8 cellular contexts compared by ENCODE assay signal in genomic region chr10:114103286-114103685, GRCh38. TPM values are rescaled to one million over a fixed set of nuclear protein-coding genes. Genes with fewer than 3 reads are reported as not detected.
DNase-seq lines count a peak whose midpoint lies in the region; ATAC-seq, FAIRE-seq and TF ChIP-seq lines count a peak whose summit lies in the region.

No MANE protein-coding gene starts in this region.

- H3K27me3 Mint-ChIP-seq in neural progenitor cell (ENCODE audit: insufficient read depth, low read depth) = peaks cover 31% of the 10 kb centered on the region

- H3K4me3 ChIP-seq in GM06990 (replicated peaks; ENCODE audit: low read depth, low read length) (no peak overlapping the region), RWPE2 (ENCODE audit: severe bottlenecking) (no peak overlapping the region), neural progenitor cell (no peak overlapping the region)

- DNase-seq in 8988T (peak; percentile 45), GM06990 (ENCODE audit: extremely low read depth, insufficient read length) (no peak), HTR-8/SVneo (ENCODE audit: insufficient read length, low spot score) (peak; percentile 45), RWPE2 (ENCODE audit: low spot score) (no peak), neural progenitor cell (ENCODE audit: low spot score) (peak; percentile 42)
- no peak for DNase-seq in stimulated activated naive CD8-positive, alpha-beta T cell treated with anti-CD3 and anti-CD28 coated beads, Interleukin-15, Interleukin-2, amounts not matched to agents 100 U/mL and 50 U/mL, for 24 hours

- H3K9ac ChIP-seq in neural progenitor cell = no peak overlapping the region

- no peak for FAIRE-seq in HTR-8/SVneo (lab: Jason Lieb, UNC)

- no peak overlapping the region for H3K4me2 ChIP-seq in neural progenitor cell

- no peak overlapping the region for H3K27ac ChIP-seq in RWPE2 (ENCODE audit: poor library complexity, severe bottlenecking)
- H3K27ac ChIP-seq in neural progenitor cell = no peak overlapping the region

- H3K4me1 Mint-ChIP-seq in neural progenitor cell = peaks cover 14% of the 10 kb centered on the region

- peaks cover 5% of the 10 kb centered on the region for H3K9me3 Mint-ChIP-seq in neural progenitor cell

- H3F3A ChIP-seq in neural progenitor cell (ENCODE audit: low read depth) = no peaks in the 10 kb centered on the region

- H3K36me3 ChIP-seq in GM06990 (ENCODE audit: control insufficient read depth, insufficient read depth, low read length) = no peaks in the 10 kb centered on the region
- no peaks in the 10 kb centered on the region for H3K36me3 ChIP-seq in RWPE2 (ENCODE audit: low read depth)
- no peaks in the 10 kb centered on the region for H3K36me3 ChIP-seq in neural progenitor cell

- H3K36me3 Mint-ChIP-seq in neural progenitor cell = no peaks in the 10 kb centered on the region

- H3K27ac Mint-ChIP-seq in neural progenitor cell = no peak overlapping the region

- H2AFZ ChIP-seq in neural progenitor cell (replicated peaks) = no peak overlapping the region

- peak; percentile 80 for ATAC-seq in RWPE2 (ENCODE audit: low read depth)
- peak; percentile 62 for ATAC-seq in esophagus mucosa
- no peak for ATAC-seq in HG03469 (IDR thresholded peaks at IDR 0.05; ENCODE audit: unreplicated experiment)
- ATAC-seq in stimulated activated naive CD8-positive, alpha-beta T cell treated with anti-CD3 and anti-CD28 coated beads, Interleukin-15, Interleukin-2, amounts not matched to agents 100 U/mL and 50 U/mL, for 24 hours = no peak

- no peaks in the 10 kb centered on the region for H3K79me2 ChIP-seq in neural progenitor cell (ENCODE audit: low read depth)

- no peaks in the 10 kb centered on the region for H4K20me1 ChIP-seq in neural progenitor cell (ENCODE audit: low read depth)

- H3K4me1 ChIP-seq in RWPE2 (ENCODE audit: insufficient read depth, poor library complexity, severe bottlenecking) (no peaks in the 10 kb centered on the region), neural progenitor cell (no peaks in the 10 kb centered on the region)

- no peaks in the 10 kb centered on the region for H3K9me3 ChIP-seq in RWPE2 (ENCODE audit: severe bottlenecking)
- no peaks in the 10 kb centered on the region for H3K9me3 ChIP-seq in neural progenitor cell (ENCODE audit: low read depth)

- no peak overlapping the region for H3K4me3 Mint-ChIP-seq in neural progenitor cell

- H3K27me3 ChIP-seq in GM06990 (replicated peaks; ENCODE audit: control insufficient read depth, insufficient read depth, low read length) = no peaks in the 10 kb centered on the region; the same call in 1 of the 2 replicates
- peaks cover 4% of the 10 kb centered on the region for H3K27me3 ChIP-seq in RWPE2 (ENCODE audit: insufficient read depth, poor library complexity, severe bottlenecking)
- H3K27me3 ChIP-seq in neural progenitor cell = peaks cover 35% of the 10 kb centered on the region

- TF ChIP-seq CTCF in GM06990 (IDR thresholded peaks at IDR 0.05; ENCODE audit: insufficient read depth, low read length, poor library complexity, severe bottlenecking) (peak; percentile 50), RWPE2 (IDR thresholded peaks at IDR 0.05; ENCODE audit: poor library complexity, severe bottlenecking) (peak; percentile 77), neural progenitor cell (IDR thresholded peaks at IDR 0.05) (peak; percentile 45)

RNA-seq across cellular contexts. Expression of gene ADRB1, which starts 59.6 kb away (rescaled TPM):
- total RNA-seq in esophagus mucosa = 0.04 TPM
- 0.09 TPM in 1 of 2 replicates, not detected in the other for total RNA-seq in neural progenitor cell (ENCODE audit: low replicate concordance)

Comparison
In these comparisons a context has a peak if more than half of its experiments do, and no peak if none do; other contexts are left out.
1. DNase-seq: peak in 8988T (single experiment), HTR-8/SVneo (single experiment) and neural progenitor cell (single experiment); none in GM06990 (single experiment), RWPE2 (single experiment) and stimulated activated naive CD8-positive, alpha-beta T cell treated with anti-CD3 and anti-CD28 coated beads, Interleukin-15, Interleukin-2, amounts not matched to agents 100 U/mL and 50 U/mL, for 24 hours (single experiment).
2. ATAC-seq: peak in RWPE2 (single experiment) and esophagus mucosa (single experiment); none in HG03469 (single experiment) and stimulated activated naive CD8-positive, alpha-beta T cell treated with anti-CD3 and anti-CD28 coated beads, Interleukin-15, Interleukin-2, amounts not matched to agents 100 U/mL and 50 U/mL, for 24 hours (single experiment).
3. Peak in every context shown above with its lines, with median percentiles within 50 percentile points of each other: CTCF ChIP-seq.